10 cellular contexts compared by ENCODE assay signal in genomic region chr6:81938991-81939773, GRCh38.
DNase-seq lines count a peak whose midpoint lies in the region; ATAC-seq, FAIRE-seq and TF ChIP-seq lines count a peak whose summit lies in the region.
"Had no signal": no experiment of that assay in that cellular context is flagged by ENCODE, and none has a peak within 500 bp of the region (broad histone marks: within the 10 kb centered on the region; RNA-seq: fewer than 3 reads in every experiment).

No MANE protein-coding gene starts in this region.

- H3K4me2 ChIP-seq in A549 (peak overlapping the region; percentile 59; the same call in 2 of the 3 replicates), keratinocyte (ENCODE audit: control insufficient read depth, extremely low read depth, insufficient read depth, low read depth, low read length) (peak overlapping the region; percentile 62)

- dilution Hi-C loops in keratinocyte (cut with MboI; ENCODE audit: extremely low pct_ligation_motif_present, low sequenced_read_pairs) = no loop called here

- H3K27me3 ChIP-seq in HUES6 (ENCODE audit: control insufficient read depth, insufficient read depth, low read length) (no peaks in the 10 kb centered on the region), body of pancreas (no peaks in the 10 kb centered on the region), keratinocyte (ENCODE audit: control insufficient read depth, extremely low read depth, insufficient read depth, low read length) (no peaks in the 10 kb centered on the region), testis (no peaks in the 10 kb centered on the region)

- TF ChIP-seq POLR2A in A549 (IDR thresholded peaks at IDR 0.05; ENCODE audit: low read length) (no peak), body of pancreas (IDR thresholded peaks at IDR 0.05) (no peak), testis (IDR thresholded peaks at IDR 0.05) (no peak)

- TF ChIP-seq CTCF in A549 (IDR thresholded peaks at IDR 0.05) (no peak), body of pancreas (IDR thresholded peaks at IDR 0.05) (no peak), keratinocyte (optimal IDR thresholded peaks at IDR 0.05 in 1 of 3, IDR thresholded peaks at IDR 0.05 in 1 of 3, conservative IDR thresholded peaks at IDR 0.05 in 1 of 3; ENCODE audit: extremely low read depth in 1 of 3, insufficient read depth in 2 of 3, low read length in 3 of 3) (no peak), testis (IDR thresholded peaks at IDR 0.05) (no peak)

- H3K9me1 ChIP-seq in keratinocyte (ENCODE audit: control insufficient read depth, extremely low read depth, insufficient read depth, low read length) = no peaks in the 10 kb centered on the region

- peak overlapping the region; percentile 73 for H2AFZ ChIP-seq in keratinocyte (ENCODE audit: control insufficient read depth, low read length)

- H3K9me3 ChIP-seq in A549 = no peaks in the 10 kb centered on the region
- no peaks in the 10 kb centered on the region for H3K9me3 ChIP-seq in HUES6 (ENCODE audit: control insufficient read depth, insufficient read depth, low read depth, low read length)
- H3K9me3 ChIP-seq in body of pancreas = no peaks in the 10 kb centered on the region
- H3K9me3 ChIP-seq in keratinocyte (ENCODE audit: control insufficient read depth, low read depth, low read length) = no peaks in the 10 kb centered on the region
- no peaks in the 10 kb centered on the region for H3K9me3 ChIP-seq in testis

- POLR2A ChIA-PET in A549 (lab: Yijun Ruan, JAX) = no interaction called here

- H3K4me1 ChIP-seq in A549 (peaks cover 33% of the 10 kb centered on the region), HUES6 (ENCODE audit: control insufficient read depth, insufficient read depth, low read length) (peaks cover 33% of the 10 kb centered on the region), body of pancreas (peaks cover 40% of the 10 kb centered on the region), keratinocyte (ENCODE audit: control insufficient read depth, extremely low read depth, insufficient read depth, low read length) (peaks cover 32% of the 10 kb centered on the region), testis (no peaks in the 10 kb centered on the region)

- H3K27ac ChIP-seq in A549 (peak overlapping the region in 1 of 2 experiments; percentile 60; a peak in 2 of 6 replicates), HUES6 (ENCODE audit: low read depth, low read length) (peak overlapping the region; percentile 79), body of pancreas (peak overlapping the region; percentile 33 to 82 (median 70)), keratinocyte (ENCODE audit: control insufficient read depth, insufficient read depth, low read length) (peak overlapping the region; percentile 98), testis (no peak overlapping the region)

- H3K36me3 ChIP-seq in HUES6 (ENCODE audit: control insufficient read depth, insufficient read depth, low read length) (no peaks in the 10 kb centered on the region), body of pancreas (replicated peaks in 1 of 2; ENCODE audit: insufficient read depth in 1 of 2, low read depth in 2 of 2) (no peaks in the 10 kb centered on the region), keratinocyte (ENCODE audit: control insufficient read depth in 2 of 2, extremely low read depth in 1 of 2, insufficient read depth in 2 of 2, low read length in 2 of 2) (no peaks in the 10 kb centered on the region), testis (ENCODE audit: low read depth, missing control alignments) (no peaks in the 10 kb centered on the region)

- H4K20me1 ChIP-seq in keratinocyte (ENCODE audit: control insufficient read depth, extremely low read depth, insufficient read depth, low read length) = no peaks in the 10 kb centered on the region

- intact Hi-C loops in body of pancreas (cut with DNase I) = no loop called here
- intact Hi-C loops in testis (cut with DNase I; ENCODE audit: low total_unique reads) = no loop called here

- DNase-seq in A549 (ENCODE audit: low read depth in 1 of 2, low spot score in 1 of 2) (no peak), body of pancreas (no peak), keratinocyte (ENCODE audit: low read depth, low spot score) (peak; percentile 33), RCC 7860 (ENCODE audit: low spot score) (no peak), testis (no peak), NCI-H187 (lab: John Stamatoyannopoulos, UW) (no peak)
- DNase-seq: activated CD4-positive, alpha-beta T cell treated with anti-CD3 and anti-CD28 coated beads for 36 hours; SHP77 treated with DMSO at 0.1 percent for 48 hours had no signal

- H3K4me3 ChIP-seq in A549 = no peak overlapping the region
- no peak overlapping the region for H3K4me3 ChIP-seq in HUES6 (ENCODE audit: low read depth, low read length)
- H3K4me3 ChIP-seq in body of pancreas = no peak overlapping the region
- peak overlapping the region in 1 of 3 experiments; percentile 7 for H3K4me3 ChIP-seq in keratinocyte (ENCODE audit: control insufficient read depth in 2 of 3, extremely low read depth in 1 of 3, insufficient read depth in 2 of 3, low read depth in 1 of 3, low read length in 3 of 3)
- no peak overlapping the region for H3K4me3 ChIP-seq in testis

- CTCF ChIA-PET in A549 (lab: Yijun Ruan, JAX) = no interaction called here

- H3K79me2 ChIP-seq in keratinocyte (ENCODE audit: control insufficient read depth, insufficient read depth, low read length) = no peaks in the 10 kb centered on the region

- no peak for TF ChIP-seq RAD21 in A549 (conservative IDR thresholded peaks at IDR 0.05 in 1 of 2, IDR thresholded peaks at IDR 0.05 in 1 of 2)

- TF ChIP-seq EP300 in A549 (IDR thresholded peaks at IDR 0.05) = no peak

- 54% methylated on average over 3 of the region's 3 CpGs for WGBS in A549 (ENCODE audit: missing lambda C conversion rate)
- 52 to 55% methylated on average over 3 of the region's 3 CpGs for WGBS in body of pancreas, 2 donors
- WGBS in testis, 2 donors = 68% methylated on average over 3 of the region's 3 CpGs

- no peak for ATAC-seq in A549
- no peak for ATAC-seq in body of pancreas
- ATAC-seq in GM18517 (IDR thresholded peaks at IDR 0.05; ENCODE audit: unreplicated experiment) = no peak
- ATAC-seq: activated CD4-positive, alpha-beta T cell treated with anti-CD3 and anti-CD28 coated beads for 36 hours had no signal

- H3K9ac ChIP-seq in HUES6 (ENCODE audit: low read length) (no peak overlapping the region), keratinocyte (ENCODE audit: control insufficient read depth, extremely low read depth, insufficient read depth, low read length) (peak overlapping the region; percentile 57)

- FAIRE-seq in A549 (lab: Jason Lieb, UNC) (no peak), keratinocyte (lab: Jason Lieb, UNC) (peak; percentile 77), RCC 7860 (lab: Jason Lieb, UNC) (no peak)

TF ChIP-seq in A549, 52 proteins besides CTCF, POLR2A, EP300 and RAD21:
- TF ChIP-seq FOSB (CRISPR knock-in tag; IDR thresholded peaks at IDR 0.05) = no peak
- no peak for TF ChIP-seq HOXA7 (CRISPR knock-in tag; IDR thresholded peaks at IDR 0.05)
- TF ChIP-seq PHF8 (IDR thresholded peaks at IDR 0.05; ENCODE audit: borderline replicate concordance, low read depth) = no peak
- no peak for TF ChIP-seq POLR2AphosphoS2 (conservative IDR thresholded peaks at IDR 0.05; ENCODE audit: low read length)
- no peak for TF ChIP-seq EHF (CRISPR knock-in tag; IDR thresholded peaks at IDR 0.05)
- TF ChIP-seq PBX3 (IDR thresholded peaks at IDR 0.05) = no peak
- no peak for TF ChIP-seq MAFK (IDR thresholded peaks at IDR 0.05; ENCODE audit: partially characterized antibody)
- TF ChIP-seq, protein P1, sequence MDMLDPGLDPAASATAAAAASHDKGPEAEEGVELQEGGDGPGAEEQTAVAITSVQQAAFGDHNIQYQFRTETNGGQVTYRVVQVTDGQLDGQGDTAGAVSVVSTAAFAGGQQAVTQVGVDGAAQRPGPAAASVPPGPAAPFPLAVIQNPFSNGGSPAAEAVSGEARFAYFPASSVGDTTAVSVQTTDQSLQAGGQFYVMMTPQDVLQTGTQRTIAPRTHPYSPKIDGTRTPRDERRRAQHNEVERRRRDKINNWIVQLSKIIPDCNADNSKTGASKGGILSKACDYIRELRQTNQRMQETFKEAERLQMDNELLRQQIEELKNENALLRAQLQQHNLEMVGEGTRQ (IDR thresholded peaks at IDR 0.05) = no peak
- no peak for TF ChIP-seq RCOR1 (IDR thresholded peaks at IDR 0.05; ENCODE audit: low read depth, low read length)
- TF ChIP-seq, protein P2, sequence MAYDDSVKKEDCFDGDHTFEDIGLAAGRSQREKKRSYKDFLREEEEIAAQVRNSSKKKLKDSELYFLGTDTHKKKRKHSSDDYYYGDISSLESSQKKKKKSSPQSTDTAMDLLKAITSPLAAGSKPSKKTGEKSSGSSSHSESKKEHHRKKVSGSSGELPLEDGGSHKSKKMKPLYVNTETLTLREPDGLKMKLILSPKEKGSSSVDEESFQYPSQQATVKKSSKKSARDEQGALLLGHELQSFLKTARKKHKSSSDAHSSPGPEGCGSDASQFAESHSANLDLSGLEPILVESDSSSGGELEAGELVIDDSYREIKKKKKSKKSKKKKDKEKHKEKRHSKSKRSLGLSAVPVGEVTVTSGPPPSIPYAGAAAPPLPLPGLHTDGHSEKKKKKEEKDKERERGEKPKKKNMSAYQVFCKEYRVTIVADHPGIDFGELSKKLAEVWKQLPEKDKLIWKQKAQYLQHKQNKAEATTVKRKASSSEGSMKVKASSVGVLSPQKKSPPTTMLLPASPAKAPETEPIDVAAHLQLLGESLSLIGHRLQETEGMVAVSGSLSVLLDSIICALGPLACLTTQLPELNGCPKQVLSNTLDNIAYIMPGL (CRISPR knock-in tag; IDR thresholded peaks at IDR 0.05; ENCODE audit: borderline replicate concordance) = no peak
- TF ChIP-seq CBX2 (IDR thresholded peaks at IDR 0.05; ENCODE audit: borderline replicate concordance, low read depth) = no peak

Comparison
In these comparisons a context has a peak if more than half of its experiments do, and no peak if none do; other contexts are left out.
1. H3K27ac ChIP-seq: peak in HUES6 (single experiment), body of pancreas (4 of 4) and keratinocyte (single experiment); none in testis (0 of 2).